Comparison of ENCODE assay signal across 3 cellular contexts in the genomic region with DNA sequence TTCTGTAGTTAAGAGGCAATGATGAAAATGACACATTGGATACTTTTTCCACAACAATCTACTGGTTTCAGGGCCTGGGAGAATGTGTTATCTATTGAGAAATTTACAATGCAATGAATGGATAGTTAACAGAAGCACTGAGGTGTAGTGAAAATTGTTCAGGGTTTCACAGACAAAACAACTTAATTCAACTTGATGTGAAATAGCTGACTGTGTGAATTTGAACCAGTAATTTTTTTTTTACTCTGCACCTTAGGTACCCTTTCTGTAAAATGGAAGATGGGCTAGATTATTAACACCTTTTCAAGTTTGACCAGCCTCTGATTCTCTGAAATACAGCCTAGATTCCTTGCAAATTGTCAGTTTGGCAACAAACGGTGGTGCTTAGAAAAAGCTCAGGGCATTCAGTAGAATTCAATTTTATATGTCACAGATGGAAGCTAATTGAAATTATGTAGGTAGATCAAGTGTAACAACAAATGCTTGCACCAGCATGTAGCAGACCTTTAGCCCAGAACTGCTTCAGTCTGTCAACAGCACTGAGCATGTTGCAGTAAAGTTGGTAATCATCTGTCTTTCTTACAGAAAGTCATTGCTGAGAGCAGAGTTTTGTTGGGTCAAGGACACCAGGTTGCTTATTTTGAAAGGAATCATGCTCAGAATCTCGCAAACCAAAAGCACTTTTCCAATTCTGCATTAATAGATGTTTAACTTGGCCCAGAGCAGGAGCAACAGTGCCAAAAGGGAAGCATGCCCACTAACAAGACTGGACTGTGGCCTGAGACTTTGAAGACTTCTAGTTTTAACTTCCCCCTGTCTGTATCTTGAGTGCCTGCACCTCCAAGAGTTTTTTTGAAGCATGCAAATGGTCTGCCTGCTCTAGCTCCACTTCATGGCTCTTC.
TF ChIP-seq lines count a peak whose summit lies in the region.

No MANE protein-coding gene starts in this region.

TF ChIP-seq in A549, 52 proteins besides CTCF, POLR2A, EP300 and RAD21:
- no peak for TF ChIP-seq CEBPB (IDR thresholded peaks at IDR 0.05)
- peak; percentile 12 for TF ChIP-seq MAFK (IDR thresholded peaks at IDR 0.05; ENCODE audit: partially characterized antibody)
TF ChIP-seq in A549: peak in this region for 1.

TF ChIP-seq in IMR-90, 13 proteins besides CTCF, POLR2A, EP300 and RAD21:
- TF ChIP-seq MAFK (IDR thresholded peaks at IDR 0.05; ENCODE audit: low read depth, low read length) (peak; percentile 60), RCOR1 (IDR thresholded peaks at IDR 0.05; ENCODE audit: insufficient replicate concordance, low read length) (no peak), ELK1 (IDR thresholded peaks at IDR 0.05; ENCODE audit: borderline replicate concordance, low read depth, low read length) (no peak)

TF ChIP-seq in endothelial cell of umbilical vein, 7 proteins besides CTCF, POLR2A, EP300 and RAD21:
- TF ChIP-seq JUN (IDR thresholded peaks at IDR 0.05; ENCODE audit: borderline replicate concordance, insufficient read depth, insufficient read length, low read depth) (no peak), MYC (IDR thresholded peaks at IDR 0.05; ENCODE audit: low read depth, low read length) (no peak), GATA2 (IDR thresholded peaks at IDR 0.05; ENCODE audit: insufficient read depth, insufficient read length, low read depth, low read length) (no peak)
- TF ChIP-seq, protein P1, sequence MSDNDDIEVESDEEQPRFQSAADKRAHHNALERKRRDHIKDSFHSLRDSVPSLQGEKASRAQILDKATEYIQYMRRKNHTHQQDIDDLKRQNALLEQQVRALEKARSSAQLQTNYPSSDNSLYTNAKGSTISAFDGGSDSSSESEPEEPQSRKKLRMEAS (IDR thresholded peaks at IDR 0.05; ENCODE audit: insufficient read depth, insufficient read length) = no peak
